Comparison of ENCODE assay signal across 17 cellular contexts in genomic region chr20:50050660-50051308, GRCh38.
A peak's percentile ranks its signal among the peaks of the same experiment; 100 is the strongest.
DNase-seq lines count a peak whose midpoint lies in the region; ATAC-seq and TF ChIP-seq lines count a peak whose summit lies in the region.
"Had no signal": no experiment of that assay in that cellular context is flagged by ENCODE, and none has a peak within 500 bp of the region (broad histone marks: within the 10 kb centered on the region; RNA-seq: fewer than 3 reads in every experiment).

No MANE protein-coding gene starts in this region.

- no peak overlapping the region for H4K5ac ChIP-seq in mesendoderm (ENCODE audit: low read length)

- no peak overlapping the region for H3K4me2 ChIP-seq in mesendoderm (ENCODE audit: low read length)
- H3K4me2 ChIP-seq: A549 had no signal

- CTCF ChIA-PET in HEK293 (lab: Yijun Ruan, JAX): interaction anchor here (0.7 kb wide), 1 partner anchor 672 kb away, joined by 3 read pairs; no protein-coding TSS in a partner anchor
- CTCF ChIA-PET in RWPE1 (lab: Yijun Ruan, JAX): interaction anchor here (0.6 to 2.3 kb wide), 3 partner anchors 21 to 726 kb away, joined by 3 to 12 read pairs (median 3); no protein-coding TSS in a partner anchor

- no peak overlapping the region for H2BK15ac ChIP-seq in mesendoderm (replicated peaks; ENCODE audit: low read depth)

- POLR2A ChIA-PET in HEK293 (lab: Yijun Ruan, JAX): no interaction called here
- POLR2A ChIA-PET in RWPE1 (lab: Yijun Ruan, JAX; ENCODE audit: low non-redundant PET): no interaction called here

- H3K27ac ChIP-seq in HEK293 (ENCODE audit: extremely low read depth, low read depth, low read length) (no peak overlapping the region), mesendoderm (ENCODE audit: low read depth, low read length) (no peak overlapping the region), RWPE1 (no peak overlapping the region)

- H3K9me3 ChIP-seq in HEK293 (ENCODE audit: control insufficient read depth, insufficient read depth, low read depth, low read length): no peaks in the 10 kb centered on the region
- H3K9me3 ChIP-seq: A549 had no signal

- no peak overlapping the region for H2AK5ac ChIP-seq in mesendoderm (ENCODE audit: low read length)

- H3K27ac Mint-ChIP-seq in dendritic cell treated with granulocyte-macrophage colony-stimulating factor and Interleukin-4, amounts not matched to agents 40 ng/mL and 50 ng/mL, for 4 days: peak overlapping the region; percentile 61

- ATAC-seq in GM21423 (IDR thresholded peaks at IDR 0.05; ENCODE audit: unreplicated experiment) (no peak), GM19467 (IDR thresholded peaks at IDR 0.05; ENCODE audit: unreplicated experiment) (no peak)
- ATAC-seq: SK-N-SH treated with all-trans-retinoic acid at 6 μM for 48 hours had no signal

- no peak overlapping the region for H2BK5ac ChIP-seq in mesendoderm (ENCODE audit: low read length)

- H3K4ac ChIP-seq in mesendoderm (ENCODE audit: low read depth, low read length): no peak overlapping the region

- no peak overlapping the region for H3K23ac ChIP-seq in mesendoderm (ENCODE audit: low read length)

- H3K4me3 Mint-ChIP-seq in dendritic cell treated with granulocyte-macrophage colony-stimulating factor and Interleukin-4, amounts not matched to agents 40 ng/mL and 50 ng/mL, for 4 days: no peak overlapping the region
- H3K4me3 Mint-ChIP-seq: CD8-positive, alpha-beta memory T cell had no signal

- DNase-seq in AG20443 (ENCODE audit: low spot score) (peak; percentile 63), mesendoderm (no peak), amniotic stem cell (lab: John Stamatoyannopoulos, UW) (no peak), RWPE1 (ENCODE audit: low spot score) (no peak)
- DNase-seq: AML-193; CD8-positive, alpha-beta memory T cell; H7; NCI-H1436; NCI-H2081; NCI-H524 treated with DMSO at 0.1 percent for 48 hours; Right ventricle myocardium superior had no signal

- no peak overlapping the region for H4K8ac ChIP-seq in mesendoderm (ENCODE audit: low read depth, low read length)

- H3K56ac ChIP-seq in mesendoderm (ENCODE audit: low read length): no peak overlapping the region

- H3K9ac ChIP-seq in mesendoderm (ENCODE audit: low read length): peak overlapping the region; percentile 10

- H3K18ac ChIP-seq in mesendoderm (ENCODE audit: low read length): no peak overlapping the region

- H3K27me3 ChIP-seq in mesendoderm (ENCODE audit: insufficient read depth, low read length, poor library complexity): no peaks in the 10 kb centered on the region

- H3K36me3 ChIP-seq in HEK293 (ENCODE audit: control insufficient read depth in 2 of 2, insufficient read depth in 1 of 2, low read length in 2 of 2) (no peaks in the 10 kb centered on the region), mesendoderm (ENCODE audit: control insufficient read depth, insufficient read depth, low read length) (no peaks in the 10 kb centered on the region)

- TF ChIP-seq CTCF in HEK293 (tag by site-specific recombination; IDR thresholded peaks at IDR 0.05) (no peak), RWPE1 (conservative IDR thresholded peaks at IDR 0.05; ENCODE audit: low read depth) (no peak)

- H3K27me3 Mint-ChIP-seq in dendritic cell treated with granulocyte-macrophage colony-stimulating factor and Interleukin-4, amounts not matched to agents 40 ng/mL and 50 ng/mL, for 4 days: peaks cover 10% of the 10 kb centered on the region

- no peaks in the 10 kb centered on the region for H3K79me2 ChIP-seq in mesendoderm (ENCODE audit: control insufficient read depth, insufficient read depth, low read length)

- intact Hi-C loops in dendritic cell treated with granulocyte-macrophage colony-stimulating factor and Interleukin-4, amounts not matched to agents 40 ng/mL and 50 ng/mL, for 4 days (cut with micrococcal nuclease): no loop called here

- WGBS in mesendoderm (ENCODE audit: extremely low coverage, insufficient coverage, low lambda C conversion rate): no CpG with 5 or more reads among the region's 11 CpGs

- no peak overlapping the region for H2BK120ac ChIP-seq in mesendoderm (ENCODE audit: low read depth, low read length)

- H3K4me3 ChIP-seq in HEK293 (ENCODE audit: low read depth, low read length) (no peak overlapping the region), mesendoderm (ENCODE audit: low read length) (no peak overlapping the region)
- H3K4me3 ChIP-seq: A549 had no signal

- no peaks in the 10 kb centered on the region for H3K79me1 ChIP-seq in mesendoderm (ENCODE audit: low read length)

- H3K4me1 Mint-ChIP-seq in dendritic cell treated with granulocyte-macrophage colony-stimulating factor and Interleukin-4, amounts not matched to agents 40 ng/mL and 50 ng/mL, for 4 days (ENCODE audit: low read depth): peaks cover 53% of the 10 kb centered on the region

- no peaks in the 10 kb centered on the region for H3K36me3 Mint-ChIP-seq in dendritic cell treated with granulocyte-macrophage colony-stimulating factor and Interleukin-4, amounts not matched to agents 40 ng/mL and 50 ng/mL, for 4 days (ENCODE audit: low read depth)

- no peaks in the 10 kb centered on the region for H3K4me1 ChIP-seq in HEK293 (ENCODE audit: control insufficient read depth, insufficient read depth, low read length)
- H3K4me1 ChIP-seq in mesendoderm (ENCODE audit: control insufficient read depth, low read depth, low read length): no peaks in the 10 kb centered on the region

- H3K9me3 Mint-ChIP-seq in dendritic cell treated with granulocyte-macrophage colony-stimulating factor and Interleukin-4, amounts not matched to agents 40 ng/mL and 50 ng/mL, for 4 days: no peaks in the 10 kb centered on the region

TF ChIP-seq in HEK293, 187 proteins besides CTCF, POLR2A, EP300 and RAD21:
- no peak for TF ChIP-seq TRIM28 (IDR thresholded peaks at IDR 0.05; ENCODE audit: borderline replicate concordance, low read length)
- TF ChIP-seq ZSCAN4 (tag by site-specific recombination; IDR thresholded peaks at IDR 0.05): no peak
- TF ChIP-seq ZNF521 (tag by site-specific recombination; IDR thresholded peaks at IDR 0.05): no peak
- no peak for TF ChIP-seq ZNF398 (tag by site-specific recombination; IDR thresholded peaks at IDR 0.05)
- no peak for TF ChIP-seq ZNF777 (tag by site-specific recombination; IDR thresholded peaks at IDR 0.05; ENCODE audit: borderline replicate concordance)
- TF ChIP-seq ZNF223 (tag by site-specific recombination; IDR thresholded peaks at IDR 0.05): no peak
- no peak for TF ChIP-seq ZSCAN16 (tag by site-specific recombination; IDR thresholded peaks at IDR 0.05)
- no peak for TF ChIP-seq ZNF701 (tag by site-specific recombination; IDR thresholded peaks at IDR 0.05)
- no peak for TF ChIP-seq ZNF837 (tag by site-specific recombination; IDR thresholded peaks at IDR 0.05)
- TF ChIP-seq ZNF341 (tag by site-specific recombination; IDR thresholded peaks at IDR 0.05; ENCODE audit: low read depth): peak; percentile 51; the same call in 1 of the 2 replicates
- TF ChIP-seq GLIS1 (tag by site-specific recombination; IDR thresholded peaks at IDR 0.05): peak; percentile 28; the same call in 1 of the 2 replicates
- TF ChIP-seq ZNF140 (tag by site-specific recombination; IDR thresholded peaks at IDR 0.05): no peak
- TF ChIP-seq ZIC2 (tag by site-specific recombination; IDR thresholded peaks at IDR 0.05): peak; percentile 49; the same call in 1 of the 2 replicates
- TF ChIP-seq ZNF221 (tag by site-specific recombination; IDR thresholded peaks at IDR 0.05; ENCODE audit: borderline replicate concordance): no peak
- TF ChIP-seq ZNF132 (tag by site-specific recombination; IDR thresholded peaks at IDR 0.05; ENCODE audit: borderline replicate concordance): no peak
